In the genomic region with DNA sequence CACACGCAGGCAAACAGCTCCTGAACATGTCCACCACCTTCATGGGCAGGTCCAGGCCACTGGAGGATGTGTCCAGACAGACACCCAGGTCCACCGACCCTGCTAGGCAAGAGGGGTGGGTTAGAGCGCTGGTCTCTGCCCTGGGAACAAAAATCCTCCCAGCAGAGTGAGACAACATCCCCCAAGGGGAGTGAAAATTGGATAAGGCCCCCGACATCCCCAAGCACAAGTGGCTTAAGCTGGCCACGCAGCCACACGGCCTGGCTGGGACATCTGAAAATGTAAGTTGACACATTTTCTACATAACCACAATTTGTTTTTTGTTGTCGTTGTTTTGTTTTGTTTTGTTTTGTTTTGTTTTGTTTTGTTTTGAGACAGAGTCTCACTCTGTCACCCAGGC, we compare ENCODE assay signal across 15 cellular contexts. TPM values are rescaled to one million over a fixed set of nuclear protein-coding genes. Genes with fewer than 3 reads are reported as not detected.
"Had no signal": no experiment of that assay in that cellular context is flagged by ENCODE, and none has a peak within 500 bp of the region (broad histone marks: within the 10 kb centered on the region; RNA-seq: fewer than 3 reads in every experiment).

No MANE protein-coding gene starts in this region.

RNA-seq across cellular contexts. Expression of gene DEFB108B, which starts 30.1 kb away (rescaled TPM):
- total RNA-seq: stomach, subcutaneous adipose tissue, suprapubic skin, temporal lobe, testis, thoracic aorta, thyroid gland, tibial nerve, transverse colon, upper lobe of left lung, upper lobe of right lung, ureter, urinary bladder, uterus, vagina had no signal
